Comparison of ENCODE assay signal across 11 cellular contexts in the genomic region with DNA sequence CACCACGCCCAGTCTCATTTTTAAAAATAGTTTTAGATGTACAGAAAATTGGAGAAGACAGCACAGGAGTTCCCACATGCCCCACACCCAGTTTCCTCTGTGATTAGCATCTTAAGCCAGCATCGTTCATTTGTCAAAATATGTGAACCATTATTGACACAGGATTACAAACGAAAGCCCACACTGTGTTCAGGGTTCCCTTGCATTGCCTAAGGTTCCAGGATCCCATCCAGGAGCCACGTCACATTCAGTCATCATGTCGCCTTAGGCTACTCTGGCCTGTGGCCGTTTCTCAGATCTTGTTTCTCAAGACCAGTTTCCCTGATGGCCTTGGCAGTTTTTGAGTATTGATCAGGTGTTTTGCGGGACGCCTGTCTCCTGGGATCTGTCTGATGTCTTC. TPM values are rescaled to one million over a fixed set of nuclear protein-coding genes. Genes with fewer than 3 reads are reported as not detected.
DNase-seq lines count a peak whose midpoint lies in the region; ATAC-seq and TF ChIP-seq lines count a peak whose summit lies in the region.
"Had no signal": no experiment of that assay in that cellular context is flagged by ENCODE, and none has a peak within 500 bp of the region (broad histone marks: within the 10 kb centered on the region; RNA-seq: fewer than 3 reads in every experiment).

No MANE protein-coding gene starts in this region.

- peaks cover 22 to 37% (median 26%) of the 10 kb centered on the region in 4 donors for H3K4me1 ChIP-seq in upper lobe of left lung
- H3K4me1 ChIP-seq: pancreas had no signal

- no peaks in the 10 kb centered on the region for H3K9me3 Mint-ChIP-seq in activated naive CD4-positive, alpha-beta T cell treated with anti-CD3 and anti-CD28 coated beads, Interleukin-2, amount 10 ng/mL, durations not matched to agents 7 days and 5 days
- no peaks in the 10 kb centered on the region for H3K9me3 Mint-ChIP-seq in activated naive CD4-positive, alpha-beta T cell treated with anti-CD3 and anti-CD28 coated beads, Interleukin-2, amount 50 U/mL, for 72 hours
- H3K9me3 Mint-ChIP-seq in activated CD8-positive, alpha-beta T cell treated with anti-CD3 and anti-CD28 coated beads for 36 hours, result no peaks in the 10 kb centered on the region

- CTCF ChIA-PET in activated naive CD4-positive, alpha-beta T cell treated with anti-CD3 and anti-CD28 coated beads, Interleukin-2, amount 10 ng/mL, durations not matched to agents 7 days and 5 days (lab: Charles Lee), result interaction anchor here (0.8 to 1.2 kb wide), 2 partner anchors 31 to 78 kb away, joined by 3 read pairs; no protein-coding TSS in a partner anchor
- CTCF ChIA-PET in activated CD8-positive, alpha-beta T cell treated with anti-CD3 and anti-CD28 coated beads for 36 hours (lab: Charles Lee), result interaction anchor here (0.8 to 0.9 kb wide), 2 partner anchors 10 to 25 kb away, joined by 3 to 6 read pairs; no protein-coding TSS in a partner anchor

- TF ChIP-seq EP300 in upper lobe of left lung (IDR thresholded peaks at IDR 0.05), result no peak

- no peaks in the 10 kb centered on the region for H3K36me3 ChIP-seq in upper lobe of left lung
- H3K36me3 ChIP-seq: pancreas, SJCRH30 had no signal

- H3K4me1 Mint-ChIP-seq in activated naive CD4-positive, alpha-beta T cell treated with anti-CD3 and anti-CD28 coated beads, Interleukin-2, amount 10 ng/mL, durations not matched to agents 7 days and 5 days, result peaks cover 45% of the 10 kb centered on the region
- peaks cover 48% of the 10 kb centered on the region for H3K4me1 Mint-ChIP-seq in activated CD8-positive, alpha-beta T cell treated with anti-CD3 and anti-CD28 coated beads for 36 hours (ENCODE audit: low read depth)

- H3K27me3 Mint-ChIP-seq in activated naive CD4-positive, alpha-beta T cell treated with anti-CD3 and anti-CD28 coated beads, Interleukin-2, amount 10 ng/mL, durations not matched to agents 7 days and 5 days, result no peaks in the 10 kb centered on the region
- H3K27me3 Mint-ChIP-seq in activated CD8-positive, alpha-beta T cell treated with anti-CD3 and anti-CD28 coated beads for 36 hours, result no peaks in the 10 kb centered on the region

- no peak overlapping the region for H3K4me3 Mint-ChIP-seq in activated naive CD4-positive, alpha-beta T cell treated with anti-CD3 and anti-CD28 coated beads, Interleukin-2, amount 10 ng/mL, durations not matched to agents 7 days and 5 days
- no peak overlapping the region for H3K4me3 Mint-ChIP-seq in activated CD8-positive, alpha-beta T cell treated with anti-CD3 and anti-CD28 coated beads for 36 hours

- H3K27ac ChIP-seq in upper lobe of left lung, result peak overlapping the region; percentile 55 to 80 (median 66)
- H3K27ac ChIP-seq: SJCRH30 had no signal

- DNase-seq in activated naive CD4-positive, alpha-beta T cell treated with anti-CD3 and anti-CD28 coated beads, Interleukin-2, amount 10 ng/mL, durations not matched to agents 7 days and 5 days, result no peak
- no peak for DNase-seq in activated naive CD4-positive, alpha-beta T cell treated with anti-CD3 and anti-CD28 coated beads, Interleukin-2, amount 50 U/mL, for 72 hours (ENCODE audit: low spot score in 2 of 2)
- no peak for DNase-seq in activated CD8-positive, alpha-beta T cell treated with anti-CD3 and anti-CD28 coated beads for 36 hours
- DNase-seq in left cardiac atrium (peak; percentile 71), upper lobe of left lung (no peak), Ammon's horn (ENCODE audit: low spot score) (no peak), UCSD-AML1 (lab: John Stamatoyannopoulos, UW; ENCODE audit: unreplicated experiment) (no peak)
- DNase-seq: NCI-H2029 treated with DMSO at 0.1 percent for 48 hours had no signal

- POLR2A ChIA-PET in activated CD8-positive, alpha-beta T cell treated with anti-CD3 and anti-CD28 coated beads for 36 hours (lab: Charles Lee), result interaction anchor here (0.7 to 1.6 kb wide), 2 partner anchors 33 to 224 kb away, joined by 3 to 6 read pairs; no protein-coding TSS in a partner anchor

- intact Hi-C loops in activated CD8-positive, alpha-beta T cell treated with anti-CD3 and anti-CD28 coated beads for 36 hours (cut with micrococcal nuclease), result no loop called here
- intact Hi-C loops in left cardiac atrium (cut with DNase I), result no loop called here

- no peak for ATAC-seq in activated naive CD4-positive, alpha-beta T cell treated with anti-CD3 and anti-CD28 coated beads, Interleukin-2, amount 50 U/mL, for 72 hours
- no peak for ATAC-seq in activated CD8-positive, alpha-beta T cell treated with anti-CD3 and anti-CD28 coated beads for 36 hours
- ATAC-seq in left cardiac atrium (peak; percentile 18 to 41), upper lobe of left lung (ENCODE audit: low FRiP score in 2 of 2) (peak in 1 of 2 donors; percentile 42), HG03565 (IDR thresholded peaks at IDR 0.05; ENCODE audit: unreplicated experiment) (no peak)

- no peaks in the 10 kb centered on the region for H3K27me3 ChIP-seq in upper lobe of left lung
- H3K27me3 ChIP-seq: pancreas had no signal

- TF ChIP-seq CTCF in activated CD8-positive, alpha-beta T cell treated with anti-CD3 and anti-CD28 coated beads for 36 hours (IDR thresholded peaks at IDR 0.05), result no peak
- no peak for TF ChIP-seq CTCF in upper lobe of left lung (IDR thresholded peaks at IDR 0.05)

- peak overlapping the region; percentile 97 for H3K27ac Mint-ChIP-seq in activated naive CD4-positive, alpha-beta T cell treated with anti-CD3 and anti-CD28 coated beads, Interleukin-2, amount 10 ng/mL, durations not matched to agents 7 days and 5 days
- H3K27ac Mint-ChIP-seq in activated naive CD4-positive, alpha-beta T cell treated with anti-CD3 and anti-CD28 coated beads, Interleukin-2, amount 50 U/mL, for 72 hours, result peak overlapping the region in 1 of 2 donors; percentile 73
- H3K27ac Mint-ChIP-seq in activated CD8-positive, alpha-beta T cell treated with anti-CD3 and anti-CD28 coated beads for 36 hours, result peak overlapping the region; percentile 42

- H3K36me3 Mint-ChIP-seq in activated naive CD4-positive, alpha-beta T cell treated with anti-CD3 and anti-CD28 coated beads, Interleukin-2, amount 10 ng/mL, durations not matched to agents 7 days and 5 days, result no peaks in the 10 kb centered on the region
- H3K36me3 Mint-ChIP-seq in activated naive CD4-positive, alpha-beta T cell treated with anti-CD3 and anti-CD28 coated beads, Interleukin-2, amount 50 U/mL, for 72 hours, result peaks cover 0 to 16% of the 10 kb centered on the region in 2 donors
- no peaks in the 10 kb centered on the region for H3K36me3 Mint-ChIP-seq in activated CD8-positive, alpha-beta T cell treated with anti-CD3 and anti-CD28 coated beads for 36 hours (ENCODE audit: low read depth)

- TF ChIP-seq POLR2A in upper lobe of left lung (IDR thresholded peaks at IDR 0.05), result no peak

- H3K9me3 ChIP-seq in upper lobe of left lung, result no peaks in the 10 kb centered on the region
- H3K9me3 ChIP-seq: pancreas, SJCRH30 had no signal

- 65 to 73% methylated on average over 8 of the region's 8 CpGs for WGBS in upper lobe of left lung, 2 donors

- H3K4me3 ChIP-seq in upper lobe of left lung, result no peak overlapping the region
- H3K4me3 ChIP-seq: pancreas, SJCRH30 had no signal

RNA-seq across cellular contexts. Expression of a gene that starts 34.7 kb away (rescaled TPM):
- total RNA-seq in activated naive CD4-positive, alpha-beta T cell treated with anti-CD3 and anti-CD28 coated beads, Interleukin-2, amount 50 U/mL, for 72 hours, result 100 to 1,000 TPM in 1 of 2 donors, 10 to 100 TPM in 1; 98.1 to 143 TPM
- 100 to 1,000 TPM; 173 to 191 TPM for total RNA-seq in activated CD8-positive, alpha-beta T cell treated with anti-CD3 and anti-CD28 coated beads for 36 hours
- total RNA-seq in left cardiac atrium, result 10 to 100 TPM; 28.3 to 28.5 TPM
- total RNA-seq in upper lobe of left lung, result 100 to 1,000 TPM in 1 of 6 donors, 10 to 100 TPM in 5; 28.3 to 113 (median 58.5) TPM

Comparison
In these comparisons a context has a peak if more than half of its experiments do, and no peak if none do; other contexts are left out.
1. ATAC-seq: peak in left cardiac atrium (2 of 2); none in activated naive CD4-positive, alpha-beta T cell treated with anti-CD3 and anti-CD28 coated beads, Interleukin-2, amount 50 U/mL, for 72 hours (0 of 2), activated CD8-positive, alpha-beta T cell treated with anti-CD3 and anti-CD28 coated beads for 36 hours (single experiment) and HG03565 (single experiment).